ENCODE assay signal across 1 cellular context in the genomic region with DNA sequence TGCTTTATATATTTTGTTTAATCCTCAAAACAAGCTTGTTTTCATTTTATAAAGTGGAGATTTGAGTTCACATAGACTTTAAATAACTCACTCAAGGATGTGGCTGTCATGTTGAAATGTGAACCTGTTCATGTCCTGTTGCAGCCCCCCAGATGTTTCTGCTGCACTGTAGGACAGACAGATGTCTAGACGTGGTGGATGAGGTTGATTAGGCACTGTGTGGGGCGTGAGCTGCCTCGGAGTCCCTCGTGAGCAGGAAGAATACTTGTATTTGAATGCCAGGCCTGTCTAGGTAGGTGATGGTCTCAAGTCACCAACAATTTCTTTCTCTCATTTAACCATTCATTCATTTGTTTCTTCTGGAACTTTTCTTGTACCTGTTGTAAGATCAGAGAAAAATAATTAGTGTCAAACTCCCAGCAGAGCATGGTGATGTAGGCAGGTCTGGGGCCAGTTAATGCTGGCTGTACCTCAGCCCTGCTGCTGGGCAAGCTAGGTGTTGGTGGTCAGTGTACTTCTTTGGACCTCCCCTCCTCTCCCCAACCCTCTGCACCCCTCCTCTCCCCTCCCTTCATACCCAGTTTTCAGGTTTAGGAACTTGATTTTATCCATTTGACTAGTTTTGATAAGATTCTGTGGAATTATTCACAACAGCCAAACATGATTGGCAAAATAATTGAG.
TF ChIP-seq lines count a peak whose summit lies in the region.

No MANE protein-coding gene starts in this region.

TF ChIP-seq in WTC11, 78 proteins besides CTCF, POLR2A, EP300 and RAD21 (continued from another document):
- TF ChIP-seq, protein P1, sequence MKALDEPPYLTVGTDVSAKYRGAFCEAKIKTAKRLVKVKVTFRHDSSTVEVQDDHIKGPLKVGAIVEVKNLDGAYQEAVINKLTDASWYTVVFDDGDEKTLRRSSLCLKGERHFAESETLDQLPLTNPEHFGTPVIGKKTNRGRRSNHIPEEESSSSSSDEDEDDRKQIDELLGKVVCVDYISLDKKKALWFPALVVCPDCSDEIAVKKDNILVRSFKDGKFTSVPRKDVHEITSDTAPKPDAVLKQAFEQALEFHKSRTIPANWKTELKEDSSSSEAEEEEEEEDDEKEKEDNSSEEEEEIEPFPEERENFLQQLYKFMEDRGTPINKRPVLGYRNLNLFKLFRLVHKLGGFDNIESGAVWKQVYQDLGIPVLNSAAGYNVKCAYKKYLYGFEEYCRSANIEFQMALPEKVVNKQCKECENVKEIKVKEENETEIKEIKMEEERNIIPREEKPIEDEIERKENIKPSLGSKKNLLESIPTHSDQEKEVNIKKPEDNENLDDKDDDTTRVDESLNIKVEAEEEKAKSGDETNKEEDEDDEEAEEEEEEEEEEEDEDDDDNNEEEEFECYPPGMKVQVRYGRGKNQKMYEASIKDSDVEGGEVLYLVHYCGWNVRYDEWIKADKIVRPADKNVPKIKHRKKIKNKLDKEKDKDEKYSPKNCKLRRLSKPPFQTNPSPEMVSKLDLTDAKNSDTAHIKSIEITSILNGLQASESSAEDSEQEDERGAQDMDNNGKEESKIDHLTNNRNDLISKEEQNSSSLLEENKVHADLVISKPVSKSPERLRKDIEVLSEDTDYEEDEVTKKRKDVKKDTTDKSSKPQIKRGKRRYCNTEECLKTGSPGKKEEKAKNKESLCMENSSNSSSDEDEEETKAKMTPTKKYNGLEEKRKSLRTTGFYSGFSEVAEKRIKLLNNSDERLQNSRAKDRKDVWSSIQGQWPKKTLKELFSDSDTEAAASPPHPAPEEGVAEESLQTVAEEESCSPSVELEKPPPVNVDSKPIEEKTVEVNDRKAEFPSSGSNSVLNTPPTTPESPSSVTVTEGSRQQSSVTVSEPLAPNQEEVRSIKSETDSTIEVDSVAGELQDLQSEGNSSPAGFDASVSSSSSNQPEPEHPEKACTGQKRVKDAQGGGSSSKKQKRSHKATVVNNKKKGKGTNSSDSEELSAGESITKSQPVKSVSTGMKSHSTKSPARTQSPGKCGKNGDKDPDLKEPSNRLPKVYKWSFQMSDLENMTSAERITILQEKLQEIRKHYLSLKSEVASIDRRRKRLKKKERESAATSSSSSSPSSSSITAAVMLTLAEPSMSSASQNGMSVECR (CRISPR knock-in tag; IDR thresholded peaks at IDR 0.05; ENCODE audit: borderline replicate concordance) = no peak
- TF ChIP-seq GRHL2 (CRISPR knock-in tag; IDR thresholded peaks at IDR 0.05; ENCODE audit: insufficient replicate concordance, severe bottlenecking) (no peak), ZNF232 (CRISPR knock-in tag; IDR thresholded peaks at IDR 0.05) (no peak), SMAD3 (CRISPR knock-in tag; IDR thresholded peaks at IDR 0.05; ENCODE audit: borderline replicate concordance) (no peak), ZNF423 (CRISPR knock-in tag; IDR thresholded peaks at IDR 0.05) (no peak)
- TF ChIP-seq, protein P2, sequence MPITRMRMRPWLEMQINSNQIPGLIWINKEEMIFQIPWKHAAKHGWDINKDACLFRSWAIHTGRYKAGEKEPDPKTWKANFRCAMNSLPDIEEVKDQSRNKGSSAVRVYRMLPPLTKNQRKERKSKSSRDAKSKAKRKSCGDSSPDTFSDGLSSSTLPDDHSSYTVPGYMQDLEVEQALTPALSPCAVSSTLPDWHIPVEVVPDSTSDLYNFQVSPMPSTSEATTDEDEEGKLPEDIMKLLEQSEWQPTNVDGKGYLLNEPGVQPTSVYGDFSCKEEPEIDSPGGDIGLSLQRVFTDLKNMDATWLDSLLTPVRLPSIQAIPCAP (CRISPR knock-in tag; IDR thresholded peaks at IDR 0.05) = no peak
